Comparison of ENCODE assay signal across 11 cellular contexts in the genomic region with DNA sequence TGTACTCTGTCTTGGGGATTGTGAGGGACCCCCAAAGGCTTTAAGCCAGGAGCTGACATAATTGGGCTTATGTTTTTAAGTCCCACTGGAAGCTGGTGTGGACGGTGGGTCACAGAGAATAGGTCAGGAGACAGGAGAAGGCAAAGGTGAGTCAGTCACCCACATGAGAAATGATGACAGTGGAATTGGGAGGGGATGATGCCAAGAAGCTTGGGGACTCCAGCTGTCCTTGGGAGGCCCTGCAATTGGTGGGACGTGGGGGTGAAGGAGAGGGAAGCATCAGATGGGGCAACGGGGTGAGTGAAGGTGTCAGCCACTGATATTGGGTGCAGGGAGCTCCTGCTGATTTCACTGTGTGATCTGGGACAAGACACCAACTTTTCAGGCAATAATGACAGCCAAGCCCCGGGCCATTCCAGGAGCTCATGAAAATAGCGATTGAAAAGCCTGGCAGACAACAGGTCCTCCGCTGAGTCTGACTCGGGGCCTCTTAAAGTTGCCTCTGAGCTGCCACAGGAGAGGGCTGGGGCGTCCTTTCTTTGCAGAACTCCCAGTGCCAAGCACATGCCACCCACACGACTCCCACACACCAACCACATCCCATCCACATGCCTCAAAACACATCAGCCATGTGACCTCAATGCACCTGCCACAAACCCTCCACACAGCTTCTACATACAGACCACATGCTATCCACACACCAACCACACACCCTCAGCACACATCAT. TPM values are rescaled to one million over a fixed set of nuclear protein-coding genes. Genes with fewer than 3 reads are reported as not detected.
DNase-seq lines count a peak whose midpoint lies in the region; ATAC-seq and TF ChIP-seq lines count a peak whose summit lies in the region.
"Had no signal": no experiment of that assay in that cellular context is flagged by ENCODE, and none has a peak within 500 bp of the region (broad histone marks: within the 10 kb centered on the region; RNA-seq: fewer than 3 reads in every experiment).

No MANE protein-coding gene starts in this region.

- BruUV-seq in PC-9 (replicated peaks; lab: Mats Ljungman, UMichigan): no TSS peak

- TF ChIP-seq CTCF in PC-9 (conservative IDR thresholded peaks at IDR 0.05) (no peak), glutamatergic neuron (IDR thresholded peaks at IDR 0.05; ENCODE audit: partially characterized antibody, unreplicated experiment) (no peak), psoas muscle (IDR thresholded peaks at IDR 0.05) (no peak), GM10266 (IDR thresholded peaks at IDR 0.05; ENCODE audit: control insufficient read depth, insufficient read depth, low read depth, missing control alignments) (no peak)

- H3K27me3 ChIP-seq in PC-9 (ENCODE audit: insufficient read depth, low read depth): no peaks in the 10 kb centered on the region
- H3K27me3 ChIP-seq in psoas muscle (ENCODE audit: insufficient read depth in 3 of 3, low read length in 2 of 3): no peaks in the 10 kb centered on the region
- H3K27me3 ChIP-seq: MG63, testis had no signal

- 47 to 69% (median 48%) methylated on average over 9 of the region's 9 CpGs for whole genome bisulfite sequencing in psoas muscle, 3 donors

- no peaks in the 10 kb centered on the region for H3K36me3 ChIP-seq in PC-9 (ENCODE audit: low read depth)
- H3K36me3 ChIP-seq in psoas muscle (ENCODE audit: insufficient read depth in 1 of 2, low read depth in 1 of 2): no peaks in the 10 kb centered on the region

- peaks cover 13% of the 10 kb centered on the region; the same call in 1 of the 2 replicates for H3F3A ChIP-seq in PC-9 (ENCODE audit: insufficient read depth, low read depth)

- no peaks in the 10 kb centered on the region for H3K4me1 Mint-ChIP-seq in glutamatergic neuron (ENCODE audit: low read depth, unreplicated experiment)

- CTCF ChIA-PET in PC-9 (lab: Charles Lee): interaction anchor here (0.7 kb wide), 1 partner anchor 158 kb away, joined by 3 read pairs; no protein-coding TSS in a partner anchor

- POLR2A ChIA-PET in PC-9 (lab: Charles Lee; ENCODE audit: unreplicated experiment): no interaction called here

- no peaks in the 10 kb centered on the region for H3K27me3 Mint-ChIP-seq in glutamatergic neuron (ENCODE audit: unreplicated experiment)

- H3K4me3 ChIP-seq in PC-9 (no peak overlapping the region), psoas muscle (no peak overlapping the region)
- H3K4me3 ChIP-seq: MG63, testis had no signal

- H3K36me3 Mint-ChIP-seq in glutamatergic neuron (ENCODE audit: unreplicated experiment): no peaks in the 10 kb centered on the region

- no peaks in the 10 kb centered on the region for H3K9me3 ChIP-seq in PC-9 (ENCODE audit: insufficient read depth, low read depth)
- H3K9me3 ChIP-seq in psoas muscle: no peaks in the 10 kb centered on the region
- H3K9me3 ChIP-seq: MG63, testis had no signal

- H3K4me2 ChIP-seq in PC-9: peak overlapping the region; percentile 67

- no peaks in the 10 kb centered on the region for H3K9me2 ChIP-seq in PC-9 (ENCODE audit: insufficient read depth)

- no peak overlapping the region for H3K4me3 Mint-ChIP-seq in glutamatergic neuron (ENCODE audit: unreplicated experiment)

- H4K20me1 ChIP-seq in PC-9 (ENCODE audit: insufficient read depth): no peaks in the 10 kb centered on the region

- H3K27ac ChIP-seq in PC-9 (peak overlapping the region; percentile 79), psoas muscle (peak overlapping the region; percentile 73)

- intact Hi-C loops in PC-9 (cut with micrococcal nuclease; ENCODE audit: unreplicated experiment): no loop called here
- intact Hi-C loops in psoas muscle (cut with DNase I): loop anchor here (2.0 to 5.0 kb wide), 5 partner anchors 42 to 201 kb away; no protein-coding TSS in a partner anchor

- H3K9me3 Mint-ChIP-seq in glutamatergic neuron (ENCODE audit: unreplicated experiment): peaks cover 5% of the 10 kb centered on the region

- H3K79me2 ChIP-seq in PC-9 (ENCODE audit: low read depth): no peaks in the 10 kb centered on the region

- H3K27ac Mint-ChIP-seq in glutamatergic neuron (ENCODE audit: unreplicated experiment): no peak overlapping the region

- H3K4me1 ChIP-seq in PC-9 (replicated peaks; ENCODE audit: insufficient read depth) (peaks cover 21% of the 10 kb centered on the region), psoas muscle (peaks cover 26% of the 10 kb centered on the region)

- DNase-seq in CD1c-positive myeloid dendritic cell (ENCODE audit: extremely low spot score) (peak; percentile 32), PC-9 (no peak), glutamatergic neuron (peak; percentile 8), psoas muscle (peak in 1 of 2 donors; percentile 45), iPS-NIHi11 (ENCODE audit: low spot score) (no peak), middle frontal gyrus (ENCODE audit: extremely low spot score, low spot score) (no peak), HK-2 (ENCODE audit: unreplicated experiment) (no peak), GM10266 (ENCODE audit: extremely low spot score) (no peak)
- DNase-seq: SIG-M5 had no signal

- no peak overlapping the region for H2AFZ ChIP-seq in PC-9

- ATAC-seq in psoas muscle: peak; percentile 23 to 49 (median 44)

RNA-seq across cellular contexts. Expression of a gene that starts 13.4 kb away (rescaled TPM):
- total RNA-seq in PC-9 (2021): 5.5 and 6.0 TPM in 2 replicates
- total RNA-seq in glutamatergic neuron (ENCODE audit: unreplicated experiment): 3.2 TPM
- total RNA-seq in psoas muscle: 100 to 1,000 TPM; 231 to 742 (median 415) TPM
- polyA plus RNA-seq in psoas muscle: 100 to 1,000 TPM in 2 of 3 donors, 10 to 100 TPM in 1; 73.4 to 276 (median 155) TPM

Comparison
In these comparisons a context has a peak if more than half of its experiments do, and no peak if none do; other contexts are left out.
1. DNase-seq: peak in CD1c-positive myeloid dendritic cell (single experiment) and glutamatergic neuron (single experiment); none in PC-9 (0 of 2), iPS-NIHi11 (single experiment), middle frontal gyrus (single experiment), HK-2 (single experiment) and GM10266 (single experiment).
2. RNA of a gene that starts 13.4 kb away (total RNA-seq): 231 to 742 TPM in psoas muscle; 5.5 to 6.0 TPM in PC-9 and 3.2 TPM in glutamatergic neuron (single experiment); every median in the first group is over 10 times any median in the second.